In genomic region chr12:63978519-63978918, GRCh38 we compare ENCODE assay signal across 1 cellular context.
TF ChIP-seq lines count a peak whose summit lies in the region.

No MANE protein-coding gene starts in this region.

TF ChIP-seq in HepG2, 621 proteins besides CTCF, POLR2A, EP300 and RAD21 (continued from another document):
- TF ChIP-seq SNAPC4 (CRISPR knock-in tag; IDR thresholded peaks at IDR 0.05) (no peak), ZNF878 (CRISPR knock-in tag; IDR thresholded peaks at IDR 0.05) (no peak), ZNF431 (CRISPR knock-in tag; IDR thresholded peaks at IDR 0.05; ENCODE audit: borderline replicate concordance, low read depth) (no peak), ELF3 (CRISPR knock-in tag; IDR thresholded peaks at IDR 0.05) (no peak), ZKSCAN5 (CRISPR knock-in tag; IDR thresholded peaks at IDR 0.05) (no peak), CBX1 (IDR thresholded peaks at IDR 0.05; ENCODE audit: low read depth) (no peak), PRDM10 (CRISPR knock-in tag; IDR thresholded peaks at IDR 0.05; ENCODE audit: low read depth) (no peak)
